ENCODE assay signal across 9 cellular contexts in genomic region chr2:73939419-73939818, GRCh38. TPM values are rescaled to one million over a fixed set of nuclear protein-coding genes. Genes with fewer than 3 reads are reported as not detected.
DNase-seq lines count a peak whose midpoint lies in the region; ATAC-seq, FAIRE-seq and TF ChIP-seq lines count a peak whose summit lies in the region.
"Had no signal": no experiment of that assay in that cellular context is flagged by ENCODE, and none has a peak within 500 bp of the region (broad histone marks: within the 10 kb centered on the region; RNA-seq: fewer than 3 reads in every experiment).

No MANE protein-coding gene starts in this region.

- TF ChIP-seq CTCF in bronchial epithelial cell (IDR thresholded peaks at IDR 0.05; ENCODE audit: insufficient read depth, low read length, severe bottlenecking): peak; percentile 53

- H3K36me3 ChIP-seq in bronchial epithelial cell (ENCODE audit: control insufficient read depth, insufficient read depth, low read length): no peaks in the 10 kb centered on the region
- H3K36me3 ChIP-seq in mesenchymal stem cell (ENCODE audit: control insufficient read depth in 1 of 2, insufficient read depth in 2 of 2, low read depth in 1 of 2, low read length in 2 of 2): peaks cover 14 to 55% of the 10 kb centered on the region in 2 experiments

- no peak overlapping the region for H3K14ac ChIP-seq in mesenchymal stem cell (ENCODE audit: low read length in 2 of 2)

- peak overlapping the region; percentile 7 for H3K9ac ChIP-seq in mesenchymal stem cell (ENCODE audit: low read length)

- H3K4me2 ChIP-seq in mesenchymal stem cell (ENCODE audit: low read length, poor library complexity, severe bottlenecking): no peak overlapping the region

- no peak overlapping the region for H2AK5ac ChIP-seq in mesenchymal stem cell (ENCODE audit: low read length, severe bottlenecking)

- no peak overlapping the region for H2BK120ac ChIP-seq in mesenchymal stem cell (ENCODE audit: low read depth, low read length)

- H2AFZ ChIP-seq in mesenchymal stem cell (ENCODE audit: low read depth, low read length): no peak overlapping the region

- H4K8ac ChIP-seq in mesenchymal stem cell (ENCODE audit: low read length): no peak overlapping the region

- peaks cover 7% of the 10 kb centered on the region for H3K4me1 ChIP-seq in mesenchymal stem cell (ENCODE audit: control insufficient read depth, insufficient read depth, low read depth, low read length)

- H2BK5ac ChIP-seq in mesenchymal stem cell (ENCODE audit: low read depth, low read length, poor library complexity, severe bottlenecking): no peak overlapping the region

- ATAC-seq in HG02678 (IDR thresholded peaks at IDR 0.05; ENCODE audit: unreplicated experiment) (no peak), HG02938 (IDR thresholded peaks at IDR 0.05; ENCODE audit: unreplicated experiment) (no peak)

- no peak overlapping the region for H2BK12ac ChIP-seq in mesenchymal stem cell (ENCODE audit: low read length in 2 of 2)

- no peak overlapping the region for H3K4ac ChIP-seq in mesenchymal stem cell (ENCODE audit: low read depth in 1 of 2, low read length in 2 of 2)

- no peaks in the 10 kb centered on the region for H3K27me3 ChIP-seq in bronchial epithelial cell (ENCODE audit: control insufficient read depth, insufficient read depth, low read length)
- H3K27me3 ChIP-seq in mesenchymal stem cell (ENCODE audit: control insufficient read depth in 1 of 2, insufficient read depth in 1 of 2, low read length in 2 of 2): no peaks in the 10 kb centered on the region

- no peak overlapping the region for H2BK15ac ChIP-seq in mesenchymal stem cell (ENCODE audit: low read depth, poor library complexity, severe bottlenecking)

- H3K18ac ChIP-seq in mesenchymal stem cell (ENCODE audit: low read depth in 1 of 2, low read length in 2 of 2): no peak overlapping the region

- H3K4me3 ChIP-seq in bronchial epithelial cell (ENCODE audit: low read depth, low read length) (no peak overlapping the region), mesenchymal stem cell (ENCODE audit: insufficient read depth in 1 of 2, low read depth in 1 of 2, low read length in 2 of 2) (no peak overlapping the region)

- no peak overlapping the region for H3K27ac ChIP-seq in mesenchymal stem cell (ENCODE audit: low read length, poor library complexity, severe bottlenecking)

- H4K91ac ChIP-seq in mesenchymal stem cell (ENCODE audit: low read length): no peak overlapping the region

- H3K79me1 ChIP-seq in mesenchymal stem cell (replicated peaks; ENCODE audit: low read length, poor library complexity, severe bottlenecking): peaks cover 7% of the 10 kb centered on the region

- no peak overlapping the region for H3K23ac ChIP-seq in mesenchymal stem cell (ENCODE audit: low read length in 2 of 2)

- no peaks in the 10 kb centered on the region for H3K9me3 ChIP-seq in mesenchymal stem cell (ENCODE audit: control insufficient read depth, low read length)

- WGBS in mesenchymal stem cell: 94% methylated on average over 2 of the region's 2 CpGs

- peak; percentile 72 for FAIRE-seq in bronchial epithelial cell (lab: Jason Lieb, UNC)

- DNase-seq in D341Med (ENCODE audit: low spot score): peak; percentile 40
- DNase-seq in NCI-H226: peak; percentile 37
- DNase-seq in bronchial epithelial cell (ENCODE audit: low read depth): peak; percentile 99
- peak; percentile 38 for DNase-seq in mesenchymal stem cell
- DNase-seq in HuH-7.5 (ENCODE audit: low spot score): no peak
- no peak for DNase-seq in DMS153 (lab: John Stamatoyannopoulos, UW)
- DNase-seq: SHP77 treated with DMSO at 0.1 percent for 48 hours had no signal

RNA-seq across cellular contexts. Expression of gene DGUOK, which starts 12.7 kb away (rescaled TPM):
- total RNA-seq in bronchial epithelial cell: 39.3 and 40.8 TPM in 2 replicates
- 115 TPM for polyA plus RNA-seq in mesenchymal stem cell (2013, experiment 1 of 2)
- polyA plus RNA-seq in mesenchymal stem cell (2013, experiment 2 of 2): 112 TPM

RNA-seq across cellular contexts. Expression of gene TET3, which starts 45.3 kb away (rescaled TPM):
- 5.3 and 9.0 TPM in 2 replicates for total RNA-seq in bronchial epithelial cell
- polyA plus RNA-seq in mesenchymal stem cell (2013, experiment 1 of 2): 3.7 TPM
- 3.4 TPM for polyA plus RNA-seq in mesenchymal stem cell (2013, experiment 2 of 2)

RNA-seq across cellular contexts. Expression of gene ACTG2, which starts 46.6 kb away (rescaled TPM):
- total RNA-seq in bronchial epithelial cell: not detected in 2 replicates
- polyA plus RNA-seq in mesenchymal stem cell (2013, experiment 1 of 2): 101 TPM
- 99.5 TPM for polyA plus RNA-seq in mesenchymal stem cell (2013, experiment 2 of 2)

Comparison
In these comparisons a context has a peak if more than half of its experiments do, and no peak if none do; other contexts are left out.
1. DNase-seq: peak in D341Med (single experiment), NCI-H226 (single experiment), bronchial epithelial cell (single experiment) and mesenchymal stem cell (single experiment); none in HuH-7.5 (single experiment) and DMS153 (single experiment).